In the genomic region with DNA sequence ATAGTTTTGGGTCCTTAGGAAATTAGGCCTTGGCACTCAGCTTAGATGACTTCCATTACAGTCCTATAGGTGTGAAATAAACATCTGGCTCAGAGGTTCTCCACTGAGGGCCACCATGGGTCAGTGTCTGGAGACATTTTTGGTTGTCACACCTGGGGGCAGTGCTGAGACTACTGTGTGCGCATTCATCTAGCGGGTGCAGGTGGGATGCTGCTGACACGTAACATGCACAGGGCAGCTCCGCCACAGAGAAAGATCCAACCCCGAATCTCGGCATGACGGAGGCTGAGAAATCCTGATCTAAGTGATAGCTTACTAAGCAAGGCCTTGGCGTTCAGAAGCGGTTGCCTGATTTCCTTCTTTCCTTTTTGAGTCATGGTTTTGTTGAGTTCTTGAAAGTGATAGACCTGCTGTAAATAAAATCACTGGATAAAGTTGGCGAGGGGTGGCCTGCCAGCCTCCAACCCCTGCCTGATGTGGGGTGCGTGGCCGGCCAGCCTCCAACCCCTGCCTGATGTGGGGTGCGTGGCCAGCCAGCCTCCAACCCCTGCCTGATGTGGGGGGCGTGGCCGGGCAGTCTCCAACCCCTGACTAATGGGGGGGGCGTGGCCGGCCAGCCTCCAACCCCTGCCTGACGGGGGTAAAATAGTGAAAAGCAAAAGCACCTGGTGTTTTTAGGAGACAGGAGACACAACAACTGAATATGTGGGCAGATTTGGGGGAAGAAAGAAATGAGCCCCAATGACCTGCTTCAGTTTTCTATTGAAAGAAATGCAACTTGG, we compare ENCODE assay signal across 1 cellular context.
TF ChIP-seq lines count a peak whose summit lies in the region.

No MANE protein-coding gene starts in this region.

TF ChIP-seq in GM23338, 12 proteins besides CTCF, POLR2A, EP300 and RAD21:
- TF ChIP-seq, protein P1, sequence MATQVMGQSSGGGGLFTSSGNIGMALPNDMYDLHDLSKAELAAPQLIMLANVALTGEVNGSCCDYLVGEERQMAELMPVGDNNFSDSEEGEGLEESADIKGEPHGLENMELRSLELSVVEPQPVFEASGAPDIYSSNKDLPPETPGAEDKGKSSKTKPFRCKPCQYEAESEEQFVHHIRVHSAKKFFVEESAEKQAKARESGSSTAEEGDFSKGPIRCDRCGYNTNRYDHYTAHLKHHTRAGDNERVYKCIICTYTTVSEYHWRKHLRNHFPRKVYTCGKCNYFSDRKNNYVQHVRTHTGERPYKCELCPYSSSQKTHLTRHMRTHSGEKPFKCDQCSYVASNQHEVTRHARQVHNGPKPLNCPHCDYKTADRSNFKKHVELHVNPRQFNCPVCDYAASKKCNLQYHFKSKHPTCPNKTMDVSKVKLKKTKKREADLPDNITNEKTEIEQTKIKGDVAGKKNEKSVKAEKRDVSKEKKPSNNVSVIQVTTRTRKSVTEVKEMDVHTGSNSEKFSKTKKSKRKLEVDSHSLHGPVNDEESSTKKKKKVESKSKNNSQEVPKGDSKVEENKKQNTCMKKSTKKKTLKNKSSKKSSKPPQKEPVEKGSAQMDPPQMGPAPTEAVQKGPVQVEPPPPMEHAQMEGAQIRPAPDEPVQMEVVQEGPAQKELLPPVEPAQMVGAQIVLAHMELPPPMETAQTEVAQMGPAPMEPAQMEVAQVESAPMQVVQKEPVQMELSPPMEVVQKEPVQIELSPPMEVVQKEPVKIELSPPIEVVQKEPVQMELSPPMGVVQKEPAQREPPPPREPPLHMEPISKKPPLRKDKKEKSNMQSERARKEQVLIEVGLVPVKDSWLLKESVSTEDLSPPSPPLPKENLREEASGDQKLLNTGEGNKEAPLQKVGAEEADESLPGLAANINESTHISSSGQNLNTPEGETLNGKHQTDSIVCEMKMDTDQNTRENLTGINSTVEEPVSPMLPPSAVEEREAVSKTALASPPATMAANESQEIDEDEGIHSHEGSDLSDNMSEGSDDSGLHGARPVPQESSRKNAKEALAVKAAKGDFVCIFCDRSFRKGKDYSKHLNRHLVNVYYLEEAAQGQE (IDR thresholded peaks at IDR 0.05; ENCODE audit: unreplicated experiment) = no peak
- TF ChIP-seq CREB1 (CRISPR knock-in tag; IDR thresholded peaks at IDR 0.05; ENCODE audit: low read depth) = no peak
